17 cellular contexts compared by ENCODE assay signal in the genomic region with DNA sequence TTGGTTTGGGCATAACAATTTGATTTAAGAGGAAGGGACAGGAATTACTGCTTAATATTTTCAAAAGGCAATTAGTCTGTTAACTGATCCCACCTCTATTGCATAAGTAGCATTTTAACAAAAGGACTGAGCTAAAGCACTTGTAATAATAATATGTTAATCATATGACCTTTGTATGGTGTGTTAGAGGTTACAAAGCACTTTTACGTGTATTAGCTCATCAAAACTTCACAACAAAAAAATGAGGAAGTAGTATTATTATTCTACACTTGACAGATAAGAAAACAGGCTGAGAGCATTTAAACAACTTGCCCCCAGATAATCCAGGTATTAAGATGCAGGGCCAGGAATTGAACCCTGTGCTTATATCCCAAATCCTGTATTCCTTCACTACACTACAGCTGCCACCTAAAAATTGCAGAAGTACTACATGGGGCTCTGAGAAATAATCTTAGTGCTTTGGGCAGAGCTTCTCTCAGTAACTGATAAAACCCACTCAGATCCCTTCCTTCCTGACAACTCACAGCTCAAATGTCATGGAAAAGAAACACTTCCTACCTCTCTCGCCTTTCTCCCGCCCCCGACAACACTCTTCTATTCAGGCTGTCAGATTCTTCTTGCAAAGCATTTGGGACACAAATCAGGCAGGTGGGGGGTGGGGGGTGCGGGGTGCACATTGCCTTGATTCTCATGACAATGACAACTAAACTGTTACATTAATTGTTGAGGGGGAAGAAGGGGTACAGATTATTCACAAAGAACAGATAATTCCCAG.
"Had no signal": no experiment of that assay in that cellular context is flagged by ENCODE, and none has a peak within 500 bp of the region (broad histone marks: within the 10 kb centered on the region; RNA-seq: fewer than 3 reads in every experiment).

No MANE protein-coding gene starts in this region.

- H3K4me1 ChIP-seq: adrenal gland had no signal

- DNase-seq: activated CD4-positive, alpha-beta T cell treated with anti-CD3 and anti-CD28 coated beads, Interleukin-2, amount 50 U/mL, for 1 hour; activated CD4-positive, CD25-positive, alpha-beta regulatory T cell; activated naive CD4-positive, alpha-beta T cell treated with anti-CD3 and anti-CD28 coated beads, Interleukin-2, amount 50 U/mL, for 16 hours; activated T-cell treated with anti-CD3 and anti-CD28 coated beads, Interleukin-2, amount 50 U/mL, for 1 hour; adrenal gland; effector memory CD8-positive, alpha-beta T cell; erythroblast; immature natural killer cell; left cardiac atrium; ovary; retina; stimulated activated CD4-positive, alpha-beta T cell treated with anti-CD3 and anti-CD28 coated beads, Interleukin-15, amount 100 ng/mL, for 24 hours; stimulated activated CD4-positive, alpha-beta T cell treated with anti-CD3 and anti-CD28 coated beads, Interleukin-4, amount 100 ng/mL, for 24 hours; stomach; T1000 had no signal

- H3K27ac Mint-ChIP-seq: effector memory CD8-positive, alpha-beta T cell; immature natural killer cell had no signal

- H3K36me3 ChIP-seq: adrenal gland, ovary, stomach had no signal

- FAIRE-seq: urothelium cell line had no signal

- H3K9me3 Mint-ChIP-seq: effector memory CD8-positive, alpha-beta T cell; nephron had no signal

- H3K4me3 Mint-ChIP-seq: effector memory CD8-positive, alpha-beta T cell; immature natural killer cell; nephron had no signal

- H3K9me3 ChIP-seq: adrenal gland, ovary, stomach had no signal

- H3K36me3 Mint-ChIP-seq: immature natural killer cell had no signal

- H3K27ac ChIP-seq: adrenal gland, ovary, stomach had no signal

- H3K4me3 ChIP-seq: adrenal gland, ovary, stomach had no signal

- H3K4me1 Mint-ChIP-seq: immature natural killer cell had no signal

- H3K27me3 ChIP-seq: adrenal gland, ovary had no signal

- ATAC-seq: effector memory CD8-positive, alpha-beta T cell; left cardiac atrium had no signal
